In genomic region chr2:174608866-174609214, GRCh38 we compare ENCODE assay signal across 9 cellular contexts. TPM values are rescaled to one million over a fixed set of nuclear protein-coding genes. Genes with fewer than 3 reads are reported as not detected.
A peak's percentile ranks its signal among the peaks of the same experiment; 100 is the strongest.
DNase-seq lines count a peak whose midpoint lies in the region; ATAC-seq lines count a peak whose summit lies in the region.
"Had no signal": no experiment of that assay in that cellular context is flagged by ENCODE, and none has a peak within 500 bp of the region (broad histone marks: within the 10 kb centered on the region; RNA-seq: fewer than 3 reads in every experiment).

No MANE protein-coding gene starts in this region.

- peak; percentile 62 for ATAC-seq in GM18907 (IDR thresholded peaks at IDR 0.05; ENCODE audit: unreplicated experiment)
- ATAC-seq in GM21619 (IDR thresholded peaks at IDR 0.05; ENCODE audit: unreplicated experiment): peak; percentile 37
- peak; percentile 41 for ATAC-seq in HG03442 (IDR thresholded peaks at IDR 0.05; ENCODE audit: unreplicated experiment)
- ATAC-seq in naive thymus-derived CD4-positive, alpha-beta T cell: peak; percentile 17

- H3K36me3 Mint-ChIP-seq in naive thymus-derived CD4-positive, alpha-beta T cell: peaks cover 0 to 41% (median 7%) of the 10 kb centered on the region in 5 donors

- no peaks in the 10 kb centered on the region for H3K27me3 Mint-ChIP-seq in naive thymus-derived CD4-positive, alpha-beta T cell
- H3K27me3 Mint-ChIP-seq: central memory CD8-positive, alpha-beta T cell; progenitor cell of endocrine pancreas had no signal

- intact Hi-C loops in naive thymus-derived CD4-positive, alpha-beta T cell (cut with micrococcal nuclease): loop anchor here (1.0 to 10.0 kb wide), 6 partner anchors 7 to 644 kb away; partner anchors contain the start of gene SP3 (in 1 of the 2)

- no peaks in the 10 kb centered on the region for H3K27me3 ChIP-seq in naive thymus-derived CD4-positive, alpha-beta T cell (ENCODE audit: control insufficient read depth in 2 of 2, insufficient read depth in 2 of 2, low read length in 2 of 2)

- CTCF ChIA-PET in naive thymus-derived CD4-positive, alpha-beta T cell (lab: Charles Lee): interaction anchor here (0.9 to 21.2 kb wide), 6 partner anchors 9 to 154 kb away, joined by 3 to 223 read pairs (median 3); partner anchors contain the start of gene WIPF1

- H3K4me1 Mint-ChIP-seq in naive thymus-derived CD4-positive, alpha-beta T cell: peaks cover 58 to 97% (median 95%) of the 10 kb centered on the region in 7 donors

- H3K9me3 Mint-ChIP-seq in naive thymus-derived CD4-positive, alpha-beta T cell: no peaks in the 10 kb centered on the region
- H3K9me3 Mint-ChIP-seq: central memory CD8-positive, alpha-beta T cell had no signal

- POLR2A ChIA-PET in naive thymus-derived CD4-positive, alpha-beta T cell (lab: Charles Lee): interaction anchor here (0.7 to 13.0 kb wide), 4 partner anchors 10 to 77 kb away, joined by 3 to 102 read pairs (median 6); partner anchors contain the start of gene WIPF1

- H3K36me3 ChIP-seq in naive thymus-derived CD4-positive, alpha-beta T cell (ENCODE audit: control insufficient read depth in 2 of 3, insufficient read depth in 3 of 3, low read length in 3 of 3): peaks cover 0 to 10% (median 0%) of the 10 kb centered on the region in 3 experiments

- peak overlapping the region; percentile 75 for H3K27ac ChIP-seq in naive thymus-derived CD4-positive, alpha-beta T cell (ENCODE audit: low read depth, low read length)
- H3K27ac ChIP-seq in caudate nucleus (ENCODE audit: low read depth, low read length): no peak overlapping the region

- H3K4me3 Mint-ChIP-seq in naive thymus-derived CD4-positive, alpha-beta T cell: peak overlapping the region in 7 of 10 donors; percentile 10 to 70 (median 26)

- H3K4me3 ChIP-seq in naive thymus-derived CD4-positive, alpha-beta T cell (ENCODE audit: low read length): no peak overlapping the region

- no peak for DNase-seq in naive thymus-derived CD4-positive, alpha-beta T cell
- DNase-seq in NCI-H2196 treated with DMSO at 0.1 percent for 48 hours (lab: John Stamatoyannopoulos, UW; ENCODE audit: unreplicated experiment) (no peak), caudate nucleus (lab: John Stamatoyannopoulos, UW) (no peak)
- DNase-seq in effector CD8-positive, alpha-beta T cell (lab: John Stamatoyannopoulos, UW): no peak

- H3K27ac Mint-ChIP-seq in naive thymus-derived CD4-positive, alpha-beta T cell: peak overlapping the region; percentile 78 to 96 (median 92)
- H3K27ac Mint-ChIP-seq: progenitor cell of endocrine pancreas had no signal

- H3K4me1 ChIP-seq in naive thymus-derived CD4-positive, alpha-beta T cell (ENCODE audit: control insufficient read depth in 2 of 2, insufficient read depth in 2 of 2, low read length in 2 of 2): peaks cover 45 to 52% of the 10 kb centered on the region in 2 donors

- H3K9me3 ChIP-seq in naive thymus-derived CD4-positive, alpha-beta T cell (ENCODE audit: control insufficient read depth in 2 of 3, low read length in 3 of 3): no peaks in the 10 kb centered on the region

RNA-seq across cellular contexts. Expression of gene WIPF1, which starts 11.2 kb away (rescaled TPM):
- total RNA-seq in naive thymus-derived CD4-positive, alpha-beta T cell: 100 to 1,000 TPM; 272 to 514 (median 397) TPM
- 100 to 1,000 TPM in 1 of 2 donors, 10 to 100 TPM in 1; 92.3 to 103 TPM for polyA plus RNA-seq in naive thymus-derived CD4-positive, alpha-beta T cell
